Comparison of ENCODE assay signal across 17 cellular contexts in genomic region chr5:138832218-138832617, GRCh38. TPM values are rescaled to one million over a fixed set of nuclear protein-coding genes. Genes with fewer than 3 reads are reported as not detected.
A peak's percentile ranks its signal among the peaks of the same experiment; 100 is the strongest.
DNase-seq lines count a peak whose midpoint lies in the region; ATAC-seq and TF ChIP-seq lines count a peak whose summit lies in the region.
"Had no signal": no experiment of that assay in that cellular context is flagged by ENCODE, and none has a peak within 500 bp of the region (broad histone marks: within the 10 kb centered on the region; RNA-seq: fewer than 3 reads in every experiment).

No MANE protein-coding gene starts in this region.

- no peaks in the 10 kb centered on the region for H4K20me1 ChIP-seq in KMS-11 (ENCODE audit: insufficient read depth)

- peaks cover 88% of the 10 kb centered on the region for H3K4me1 Mint-ChIP-seq in WTC11

- H3K27me3 ChIP-seq in KMS-11 (ENCODE audit: insufficient read depth, low read depth) (no peaks in the 10 kb centered on the region), iPS-18a (ENCODE audit: control insufficient read depth, insufficient read depth, low read length) (no peaks in the 10 kb centered on the region), ovary (no peaks in the 10 kb centered on the region)
- H3K27me3 ChIP-seq: suprapubic skin had no signal

- WGBS in ovary, 3 donors: 58 to 72% (median 63%) methylated on average over 2 of the region's 2 CpGs

- no peak overlapping the region for H2AFZ ChIP-seq in KMS-11 (ENCODE audit: low read depth)

- H3K27me3 Mint-ChIP-seq in WTC11 (ENCODE audit: low read depth): no peaks in the 10 kb centered on the region
- H3K27me3 Mint-ChIP-seq: activated B cell treated with CpG ODN at 0.5 μM for 24 hours had no signal

- H3K4me1 ChIP-seq in KMS-11 (ENCODE audit: low read depth, poor library complexity, severe bottlenecking) (peaks cover 19% of the 10 kb centered on the region), iPS-18a (ENCODE audit: control insufficient read depth, low read depth, low read length) (peaks cover 62% of the 10 kb centered on the region), ovary (ENCODE audit: insufficient read depth) (no peaks in the 10 kb centered on the region)

- H3K4me3 ChIP-seq in KMS-11 (IDR thresholded peaks at IDR 0.05; ENCODE audit: insufficient read depth, low read depth, low read length): no peak overlapping the region
- H3K4me3 ChIP-seq in iPS-18a (ENCODE audit: low read length): no peak overlapping the region
- H3K4me3 ChIP-seq in ovary: no peak overlapping the region
- H3K4me3 ChIP-seq: suprapubic skin had no signal

- TF ChIP-seq POLR2A in ovary (IDR thresholded peaks at IDR 0.05): no peak

- POLR2A ChIA-PET in WTC11 (lab: Charles Lee): no interaction called here

- H3K9me3 Mint-ChIP-seq in WTC11: peaks cover 8% of the 10 kb centered on the region
- H3K9me3 Mint-ChIP-seq: activated B cell treated with CpG ODN at 0.5 μM for 24 hours; activated T-helper 1 cell treated with anti-CD3 and anti-CD28 coated beads, Interleukin-12 subunit alpha, Interleukin-12 subunit beta, Interleukin-2, Interleukin-4 antibody, amounts not matched to agents 30 ng/mL and 10 ng/mL and 1 ng/mL, durations not matched to agents 14 hours and 24 hours and 36 hours had no signal

- CTCF ChIA-PET in WTC11 (lab: Charles Lee): interaction anchor here (1.2 kb wide), 1 partner anchor 14 kb away, joined by 3 read pairs; no protein-coding TSS in a partner anchor

- H3K9ac ChIP-seq in KMS-11: no peak overlapping the region
- no peak overlapping the region for H3K9ac ChIP-seq in iPS-18a (ENCODE audit: low read length)

- no peak for ATAC-seq in WTC11
- no peak for ATAC-seq in HG03196 (IDR thresholded peaks at IDR 0.05; ENCODE audit: unreplicated experiment)
- ATAC-seq: left cardiac atrium had no signal

- peak overlapping the region; percentile 3; the same call in 1 of the 2 replicates for H3K4me2 ChIP-seq in KMS-11

- intact Hi-C loops in ovary (cut with DNase I): no loop called here

- DNase-seq in EH (ENCODE audit: low read depth) (peak; percentile 49), WTC11 (ENCODE audit: low spot score) (no peak), SK-N-DZ (ENCODE audit: low spot score) (no peak), NOMO-1 (lab: John Stamatoyannopoulos, UW; ENCODE audit: unreplicated experiment in 2 of 2) (no peak), ovary (no peak)
- DNase-seq: activated B cell treated with CpG ODN at 0.5 μM for 24 hours; effector memory CD4-positive, alpha-beta T cell; left cardiac atrium; NCI-H1436 treated with DMSO at 0.1 percent for 48 hours had no signal

- no peak for TF ChIP-seq CTCF in KMS-11 (conservative IDR thresholded peaks at IDR 0.05; ENCODE audit: low read depth, low read length)
- no peak for TF ChIP-seq CTCF in WTC11 (IDR thresholded peaks at IDR 0.05)
- no peak for TF ChIP-seq CTCF in ovary (IDR thresholded peaks at IDR 0.05)

- H3K4me3 Mint-ChIP-seq in WTC11: no peak overlapping the region
- H3K4me3 Mint-ChIP-seq: activated B cell treated with CpG ODN at 0.5 μM for 24 hours; activated T-helper 1 cell treated with anti-CD3 and anti-CD28 coated beads, Interleukin-12 subunit alpha, Interleukin-12 subunit beta, Interleukin-2, Interleukin-4 antibody, amounts not matched to agents 30 ng/mL and 10 ng/mL and 1 ng/mL, durations not matched to agents 14 hours and 24 hours and 36 hours had no signal

- H3K27ac Mint-ChIP-seq in WTC11: peak overlapping the region; percentile 94
- H3K27ac Mint-ChIP-seq: activated B cell treated with CpG ODN at 0.5 μM for 24 hours; activated T-helper 1 cell treated with anti-CD3 and anti-CD28 coated beads, Interleukin-12 subunit alpha, Interleukin-12 subunit beta, Interleukin-2, Interleukin-4 antibody, amounts not matched to agents 30 ng/mL and 10 ng/mL and 1 ng/mL, durations not matched to agents 14 hours and 24 hours and 36 hours had no signal

- H3K79me2 ChIP-seq in KMS-11 (ENCODE audit: insufficient read depth, low read depth): no peaks in the 10 kb centered on the region

- H3K36me3 ChIP-seq in KMS-11 (ENCODE audit: insufficient read depth) (no peaks in the 10 kb centered on the region), iPS-18a (ENCODE audit: control insufficient read depth, low read depth, low read length) (peaks cover 17% of the 10 kb centered on the region), ovary (no peaks in the 10 kb centered on the region)

- no peak for TF ChIP-seq EP300 in ovary (IDR thresholded peaks at IDR 0.05)

- H3K27ac ChIP-seq in KMS-11 (no peak overlapping the region), iPS-18a (ENCODE audit: low read length) (peak overlapping the region; percentile 3), ovary (no peak overlapping the region)
- H3K27ac ChIP-seq: suprapubic skin had no signal

- no peaks in the 10 kb centered on the region for H3K9me3 ChIP-seq in iPS-18a (ENCODE audit: control insufficient read depth, low read depth, low read length)
- H3K9me3 ChIP-seq in ovary: no peaks in the 10 kb centered on the region
- H3K9me3 ChIP-seq: suprapubic skin had no signal

- H3K36me3 Mint-ChIP-seq in WTC11: peaks cover 32% of the 10 kb centered on the region

TF ChIP-seq in WTC11, 78 proteins besides CTCF, POLR2A, EP300 and RAD21:
- TF ChIP-seq ZNF317 (CRISPR knock-in tag; IDR thresholded peaks at IDR 0.05; ENCODE audit: borderline replicate concordance, low read depth): no peak
- no peak for TF ChIP-seq FOXP1 (CRISPR knock-in tag; IDR thresholded peaks at IDR 0.05; ENCODE audit: borderline replicate concordance)
- TF ChIP-seq ZNF416 (CRISPR knock-in tag; IDR thresholded peaks at IDR 0.05): no peak
- no peak for TF ChIP-seq TCF7 (CRISPR knock-in tag; IDR thresholded peaks at IDR 0.05; ENCODE audit: low read depth)
- no peak for TF ChIP-seq ESRRA (CRISPR knock-in tag; IDR thresholded peaks at IDR 0.05; ENCODE audit: borderline replicate concordance)
- TF ChIP-seq FOXK1 (CRISPR knock-in tag; IDR thresholded peaks at IDR 0.05): no peak
- TF ChIP-seq STAT6 (CRISPR knock-in tag; conservative IDR thresholded peaks at IDR 0.05; ENCODE audit: low read depth): no peak
- TF ChIP-seq, protein P1, sequence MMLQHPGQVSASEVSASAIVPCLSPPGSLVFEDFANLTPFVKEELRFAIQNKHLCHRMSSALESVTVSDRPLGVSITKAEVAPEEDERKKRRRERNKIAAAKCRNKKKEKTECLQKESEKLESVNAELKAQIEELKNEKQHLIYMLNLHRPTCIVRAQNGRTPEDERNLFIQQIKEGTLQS (CRISPR knock-in tag; conservative IDR thresholded peaks at IDR 0.05): no peak
- no peak for TF ChIP-seq ERG (CRISPR knock-in tag; IDR thresholded peaks at IDR 0.05)

RNA-seq across cellular contexts. Expression of gene LRRTM2, which starts 42.9 kb away (rescaled TPM):
- total RNA-seq in WTC11 (2021) (not detected in 3 replicates), ovary (under 1 TPM; 0.11 to 0.92 (median 0.24) TPM)
- 2.4 and 5.7 TPM in 2 replicates for polyA plus RNA-seq in SK-N-DZ (2014; cell fraction: cytosol; rRNA removed)
- polyA plus RNA-seq in SK-N-DZ (2014; cell fraction: nucleus; rRNA removed): 2.6 and 2.9 TPM in 2 replicates
- under 1 TPM; 0.07 to 0.15 TPM for polyA plus RNA-seq in ovary
- total RNA-seq: activated CD8-positive, alpha-beta memory T cell treated with anti-CD3 and anti-CD28 coated beads for 36 hours; activated T-helper 1 cell treated with anti-CD3 and anti-CD28 coated beads, Interleukin-12 subunit alpha, Interleukin-12 subunit beta, Interleukin-2, Interleukin-4 antibody, amounts not matched to agents 30 ng/mL and 10 ng/mL and 1 ng/mL, durations not matched to agents 14 hours and 24 hours and 36 hours; G401; osteocyte had no signal
